9 cellular contexts compared by ENCODE assay signal in the genomic region with DNA sequence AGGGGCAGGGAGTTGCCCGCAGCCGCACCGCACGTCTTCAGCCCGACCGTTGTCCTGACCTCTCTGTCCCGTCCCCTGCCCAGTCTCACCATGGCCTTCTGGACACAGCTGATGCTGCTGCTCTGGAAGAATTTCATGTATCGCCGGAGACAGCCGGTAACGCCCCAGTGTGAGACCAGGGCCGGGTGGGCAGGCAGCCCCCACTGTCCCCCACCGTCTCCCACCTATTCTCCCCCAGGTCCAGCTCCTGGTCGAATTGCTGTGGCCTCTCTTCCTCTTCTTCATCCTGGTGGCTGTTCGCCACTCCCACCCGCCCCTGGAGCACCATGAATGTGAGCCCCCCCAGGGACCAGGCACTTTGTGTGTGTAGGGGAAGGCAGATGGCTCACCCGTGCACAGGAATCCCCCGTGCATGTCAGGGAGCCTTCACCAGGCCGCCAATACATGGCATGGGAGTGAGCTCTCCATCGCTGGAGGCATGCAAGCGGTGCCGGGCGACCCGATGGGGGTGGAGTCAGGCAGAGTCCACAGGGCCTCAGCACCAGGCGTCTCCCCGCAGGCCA. TPM values are rescaled to one million over a fixed set of nuclear protein-coding genes. Genes with fewer than 3 reads are reported as not detected.
DNase-seq lines count a peak whose midpoint lies in the region; ATAC-seq lines count a peak whose summit lies in the region.
"Had no signal": no experiment of that assay in that cellular context is flagged by ENCODE, and none has a peak within 500 bp of the region (broad histone marks: within the 10 kb centered on the region; RNA-seq: fewer than 3 reads in every experiment).

No MANE protein-coding gene starts in this region.

- peaks cover 24% of the 10 kb centered on the region for H3K36me3 ChIP-seq in iPS-15b (ENCODE audit: control insufficient read depth, insufficient read depth, low read length)

- no peak overlapping the region for H3K9ac ChIP-seq in iPS-15b (ENCODE audit: low read depth, low read length)

- peak overlapping the region; percentile 86 for H3K4me3 Mint-ChIP-seq in activated CD4-positive, alpha-beta T cell treated with anti-CD3 and anti-CD28 coated beads for 36 hours
- H3K4me3 Mint-ChIP-seq in activated CD8-positive, alpha-beta T cell treated with anti-CD3 and anti-CD28 coated beads, Interleukin-2, amount 10 ng/mL, durations not matched to agents 7 days and 5 days: peak overlapping the region; percentile 96
- H3K4me3 Mint-ChIP-seq in stimulated activated naive CD8-positive, alpha-beta T cell treated with anti-CD3 and anti-CD28 coated beads, Interleukin-15, amount 100 ng/mL, for 72 hours: peak overlapping the region; percentile 94 to 97

- intact Hi-C loops in activated CD4-positive, alpha-beta T cell treated with anti-CD3 and anti-CD28 coated beads for 36 hours (cut with DNase I, micrococcal nuclease): loop anchor here (2.0 kb wide), 2 partner anchors 21 to 199 kb away; a partner anchor contains a TSS

- no peaks in the 10 kb centered on the region for H3K9me3 ChIP-seq in iPS-15b (ENCODE audit: control insufficient read depth, insufficient read depth, low read length)

- POLR2A ChIA-PET in activated CD4-positive, alpha-beta T cell treated with anti-CD3 and anti-CD28 coated beads for 36 hours (lab: Charles Lee): interaction anchor here (0.6 to 0.9 kb wide), 2 partner anchors 13 to 18 kb away, joined by 3 to 4 read pairs; no protein-coding TSS in a partner anchor
- POLR2A ChIA-PET in activated CD8-positive, alpha-beta T cell treated with anti-CD3 and anti-CD28 coated beads, Interleukin-2, amount 10 ng/mL, durations not matched to agents 7 days and 5 days (lab: Charles Lee): interaction anchor here (0.6 to 1.0 kb wide), 7 partner anchors 14 to 132 kb away, joined by 3 to 8 read pairs (median 3); a partner anchor contains a TSS

- H3K27me3 ChIP-seq in iPS-15b (ENCODE audit: control insufficient read depth, insufficient read depth, low read length): no peaks in the 10 kb centered on the region

- no peaks in the 10 kb centered on the region for H3K4me1 ChIP-seq in iPS-15b (ENCODE audit: control insufficient read depth, insufficient read depth, low read length)

- no peak for DNase-seq in activated CD4-positive, alpha-beta T cell treated with anti-CD3 and anti-CD28 coated beads for 36 hours
- DNase-seq in activated CD4-positive, alpha-beta T cell treated with anti-CD3 and anti-CD28 coated beads, Interleukin-2, amount 50 U/mL, for 1 hour: no peak
- DNase-seq in activated CD8-positive, alpha-beta T cell treated with anti-CD3 and anti-CD28 coated beads, Interleukin-2, amount 10 ng/mL, durations not matched to agents 7 days and 5 days: no peak
- no peak for DNase-seq in stimulated activated naive CD8-positive, alpha-beta T cell treated with anti-CD3 and anti-CD28 coated beads, Interleukin-15, amount 100 ng/mL, for 72 hours
- no peak for DNase-seq in SIG-M5 (lab: John Stamatoyannopoulos, UW)
- DNase-seq in NCI-H446 treated with DMSO at 0.1 percent for 48 hours (lab: John Stamatoyannopoulos, UW): no peak

- no peaks in the 10 kb centered on the region for H3K9me3 Mint-ChIP-seq in activated CD4-positive, alpha-beta T cell treated with anti-CD3 and anti-CD28 coated beads for 36 hours (ENCODE audit: low read depth)
- no peaks in the 10 kb centered on the region for H3K9me3 Mint-ChIP-seq in activated CD8-positive, alpha-beta T cell treated with anti-CD3 and anti-CD28 coated beads, Interleukin-2, amount 10 ng/mL, durations not matched to agents 7 days and 5 days (ENCODE audit: insufficient read depth)
- no peaks in the 10 kb centered on the region for H3K9me3 Mint-ChIP-seq in stimulated activated naive CD8-positive, alpha-beta T cell treated with anti-CD3 and anti-CD28 coated beads, Interleukin-15, amount 100 ng/mL, for 72 hours

- H3K27me3 Mint-ChIP-seq in activated CD4-positive, alpha-beta T cell treated with anti-CD3 and anti-CD28 coated beads for 36 hours: no peaks in the 10 kb centered on the region
- H3K27me3 Mint-ChIP-seq in activated CD8-positive, alpha-beta T cell treated with anti-CD3 and anti-CD28 coated beads, Interleukin-2, amount 10 ng/mL, durations not matched to agents 7 days and 5 days (ENCODE audit: low read depth): no peaks in the 10 kb centered on the region
- no peaks in the 10 kb centered on the region for H3K27me3 Mint-ChIP-seq in stimulated activated naive CD8-positive, alpha-beta T cell treated with anti-CD3 and anti-CD28 coated beads, Interleukin-15, amount 100 ng/mL, for 72 hours

- H3K4me3 ChIP-seq in iPS-15b (ENCODE audit: low read depth, low read length): peak overlapping the region; percentile 90

- H3K36me3 Mint-ChIP-seq in activated CD4-positive, alpha-beta T cell treated with anti-CD3 and anti-CD28 coated beads for 36 hours (ENCODE audit: low read depth): peaks cover 16% of the 10 kb centered on the region
- H3K36me3 Mint-ChIP-seq in activated CD8-positive, alpha-beta T cell treated with anti-CD3 and anti-CD28 coated beads, Interleukin-2, amount 10 ng/mL, durations not matched to agents 7 days and 5 days (ENCODE audit: low read depth): peaks cover 47% of the 10 kb centered on the region

- CTCF ChIA-PET in activated CD4-positive, alpha-beta T cell treated with anti-CD3 and anti-CD28 coated beads for 36 hours (lab: Charles Lee): interaction anchor here (0.5 to 1.0 kb wide), 4 partner anchors 15 to 246 kb away, joined by 3 to 6 read pairs (median 4); a partner anchor contains a TSS
- CTCF ChIA-PET in activated CD8-positive, alpha-beta T cell treated with anti-CD3 and anti-CD28 coated beads, Interleukin-2, amount 10 ng/mL, durations not matched to agents 7 days and 5 days (lab: Charles Lee): interaction anchor here (0.8 to 3.2 kb wide), 3 partner anchors 15 to 177 kb away, joined by 3 to 33 read pairs (median 3); a partner anchor contains a TSS

- H3K27ac Mint-ChIP-seq in activated CD4-positive, alpha-beta T cell treated with anti-CD3 and anti-CD28 coated beads for 36 hours: no peak overlapping the region
- H3K27ac Mint-ChIP-seq in activated CD8-positive, alpha-beta T cell treated with anti-CD3 and anti-CD28 coated beads, Interleukin-2, amount 10 ng/mL, durations not matched to agents 7 days and 5 days: peak overlapping the region; percentile 84
- H3K27ac Mint-ChIP-seq in stimulated activated naive CD8-positive, alpha-beta T cell treated with anti-CD3 and anti-CD28 coated beads, Interleukin-15, amount 100 ng/mL, for 72 hours: peak overlapping the region in 1 of 2 donors; percentile 86

- H3K4me1 Mint-ChIP-seq in activated CD4-positive, alpha-beta T cell treated with anti-CD3 and anti-CD28 coated beads for 36 hours: peaks cover 34% of the 10 kb centered on the region
- peaks cover 52% of the 10 kb centered on the region for H3K4me1 Mint-ChIP-seq in activated CD8-positive, alpha-beta T cell treated with anti-CD3 and anti-CD28 coated beads, Interleukin-2, amount 10 ng/mL, durations not matched to agents 7 days and 5 days (ENCODE audit: low read depth)
- H3K4me1 Mint-ChIP-seq in stimulated activated naive CD8-positive, alpha-beta T cell treated with anti-CD3 and anti-CD28 coated beads, Interleukin-15, amount 100 ng/mL, for 72 hours: peaks cover 62% of the 10 kb centered on the region

- no peak for ATAC-seq in activated CD4-positive, alpha-beta T cell treated with anti-CD3 and anti-CD28 coated beads for 36 hours
- no peak for ATAC-seq in activated CD8-positive, alpha-beta T cell treated with anti-CD3 and anti-CD28 coated beads, Interleukin-2, amount 10 ng/mL, durations not matched to agents 7 days and 5 days
- no peak for ATAC-seq in stimulated activated naive CD8-positive, alpha-beta T cell treated with anti-CD3 and anti-CD28 coated beads, Interleukin-15, amount 100 ng/mL, for 72 hours
- no peak for ATAC-seq in HG03108 (IDR thresholded peaks at IDR 0.05; ENCODE audit: unreplicated experiment)

RNA-seq across cellular contexts. Expression of a gene that starts 1.4 kb away (rescaled TPM):
- 10 to 100 TPM; 14.4 to 16.9 TPM for total RNA-seq in activated CD4-positive, alpha-beta T cell treated with anti-CD3 and anti-CD28 coated beads for 36 hours
- 10 to 100 TPM; 76.6 to 77.5 TPM for total RNA-seq in activated CD8-positive, alpha-beta T cell treated with anti-CD3 and anti-CD28 coated beads, Interleukin-2, amount 10 ng/mL, durations not matched to agents 7 days and 5 days

RNA-seq across cellular contexts. Expression of a gene that starts 14.9 kb away (rescaled TPM):
- 100 to 1,000 TPM; 108 to 130 TPM for total RNA-seq in activated CD4-positive, alpha-beta T cell treated with anti-CD3 and anti-CD28 coated beads for 36 hours
- 100 to 1,000 TPM; 417 to 455 TPM for total RNA-seq in activated CD8-positive, alpha-beta T cell treated with anti-CD3 and anti-CD28 coated beads, Interleukin-2, amount 10 ng/mL, durations not matched to agents 7 days and 5 days

RNA-seq across cellular contexts. Expression of a gene that starts 20.0 kb away (rescaled TPM):
- not detected for total RNA-seq in activated CD4-positive, alpha-beta T cell treated with anti-CD3 and anti-CD28 coated beads for 36 hours
- total RNA-seq in activated CD8-positive, alpha-beta T cell treated with anti-CD3 and anti-CD28 coated beads, Interleukin-2, amount 10 ng/mL, durations not matched to agents 7 days and 5 days: not detected
- total RNA-seq: H4 had no signal

RNA-seq across cellular contexts. Expression of a gene that starts 20.4 kb away (rescaled TPM):
- 100 to 1,000 TPM; 106 to 128 TPM for total RNA-seq in activated CD4-positive, alpha-beta T cell treated with anti-CD3 and anti-CD28 coated beads for 36 hours
- total RNA-seq in activated CD8-positive, alpha-beta T cell treated with anti-CD3 and anti-CD28 coated beads, Interleukin-2, amount 10 ng/mL, durations not matched to agents 7 days and 5 days: 100 to 1,000 TPM; 153 to 160 TPM

RNA-seq across cellular contexts. Expression of a gene that starts 25.6 kb away (rescaled TPM):
- 100 to 1,000 TPM; 107 to 137 TPM for total RNA-seq in activated CD4-positive, alpha-beta T cell treated with anti-CD3 and anti-CD28 coated beads for 36 hours
- 100 to 1,000 TPM; 433 to 445 TPM for total RNA-seq in activated CD8-positive, alpha-beta T cell treated with anti-CD3 and anti-CD28 coated beads, Interleukin-2, amount 10 ng/mL, durations not matched to agents 7 days and 5 days

Comparison
In these comparisons a context has a peak if more than half of its experiments do, and no peak if none do; other contexts are left out.
1. RNA of a gene that starts 1.4 kb away (total RNA-seq): 76.6 to 77.5 TPM in activated CD8-positive, alpha-beta T cell treated with anti-CD3 and anti-CD28 coated beads, Interleukin-2, amount 10 ng/mL, durations not matched to agents 7 days and 5 days; 14.4 to 16.9 TPM in activated CD4-positive, alpha-beta T cell treated with anti-CD3 and anti-CD28 coated beads for 36 hours; every median in the first group is over 4 times any median in the second.
2. Peak in every context shown above with its lines, with median percentiles within 50 percentile points of each other: H3K4me3 Mint-ChIP-seq.